11 cellular contexts compared by ENCODE assay signal in genomic region chr14:22849212-22849819, GRCh38. TPM values are rescaled to one million over a fixed set of nuclear protein-coding genes. Genes with fewer than 3 reads are reported as not detected.
DNase-seq lines count a peak whose midpoint lies in the region; ATAC-seq, FAIRE-seq and TF ChIP-seq lines count a peak whose summit lies in the region.
"Had no signal": no experiment of that assay in that cellular context is flagged by ENCODE, and none has a peak within 500 bp of the region (broad histone marks: within the 10 kb centered on the region; RNA-seq: fewer than 3 reads in every experiment).

No MANE protein-coding gene starts in this region.

- H3K36me3 Mint-ChIP-seq in effector memory CD8-positive, alpha-beta T cell (ENCODE audit: insufficient read depth), result peaks cover 2% of the 10 kb centered on the region
- H3K36me3 Mint-ChIP-seq: activated naive CD4-positive, alpha-beta T cell treated with anti-CD3 and anti-CD28 coated beads, Interleukin-2, amount 50 U/mL, for 24 hours; CD8-positive, alpha-beta T cell had no signal

- intact Hi-C loops in K562 (cut with micrococcal nuclease), result no loop called here
- intact Hi-C loops in heart left ventricle (cut with DNase I), result no loop called here

- no TSS peak for BruUV-seq in K562 (replicated peaks; lab: Mats Ljungman, UMichigan)

- no peaks in the 10 kb centered on the region for H3K9me3 Mint-ChIP-seq in effector memory CD8-positive, alpha-beta T cell
- H3K9me3 Mint-ChIP-seq: activated naive CD4-positive, alpha-beta T cell treated with anti-CD3 and anti-CD28 coated beads, Interleukin-2, amount 50 U/mL, for 24 hours; CD8-positive, alpha-beta T cell had no signal

- H3K18ac ChIP-seq in trophoblast cell (ENCODE audit: low read length), result peak overlapping the region; percentile 51

- peaks cover 6 to 7% of the 10 kb centered on the region in 2 donors for H3K4me1 Mint-ChIP-seq in effector memory CD8-positive, alpha-beta T cell (ENCODE audit: low read depth in 2 of 2)

- peaks cover 37 to 56% of the 10 kb centered on the region in 2 donors for H3K27me3 Mint-ChIP-seq in effector memory CD8-positive, alpha-beta T cell
- H3K27me3 Mint-ChIP-seq: activated naive CD4-positive, alpha-beta T cell treated with anti-CD3 and anti-CD28 coated beads, Interleukin-2, amount 50 U/mL, for 24 hours had no signal

- H3K23ac ChIP-seq in trophoblast cell (ENCODE audit: low read length), result no peak overlapping the region

- no peak for TF ChIP-seq RAD21 in K562 (CRISPR knock-in tag; conservative IDR thresholded peaks at IDR 0.05 in 1 of 2, IDR thresholded peaks at IDR 0.05 in 1 of 2)

- peaks cover 11% of the 10 kb centered on the region for H3K79me1 ChIP-seq in trophoblast cell (ENCODE audit: low read length)

- no peak for TF ChIP-seq POLR2A in K562 (conservative IDR thresholded peaks at IDR 0.05)
- no peak for TF ChIP-seq POLR2A in heart left ventricle (IDR thresholded peaks at IDR 0.05)

- FAIRE-seq in K562 (lab: Jason Lieb, UNC), result no peak

- H3K9me3 ChIP-seq in BLaER1 treated with 17β-estradiol and CSF1 and Interleukin-3, amounts not matched to agents 10 nM and 100 nM (replicated peaks in 1 of 11), result no peaks in the 10 kb centered on the region
- no peaks in the 10 kb centered on the region for H3K9me3 ChIP-seq in K562 (replicated peaks; ENCODE audit: control insufficient read depth, insufficient read depth, low read depth, low read length)
- no peaks in the 10 kb centered on the region for H3K9me3 ChIP-seq in heart left ventricle
- no peaks in the 10 kb centered on the region for H3K9me3 ChIP-seq in trophoblast cell (ENCODE audit: insufficient read depth, low read depth, low read length)

- no peak overlapping the region for H3K4me3 Mint-ChIP-seq in effector memory CD8-positive, alpha-beta T cell
- H3K4me3 Mint-ChIP-seq: activated naive CD4-positive, alpha-beta T cell treated with anti-CD3 and anti-CD28 coated beads, Interleukin-2, amount 50 U/mL, for 24 hours; CD8-positive, alpha-beta T cell had no signal

- peak overlapping the region in 9 of 11 experiments; percentile 43 to 83 (median 65); a peak in 18 of 22 replicates for H3K27ac ChIP-seq in BLaER1 treated with 17β-estradiol and CSF1 and Interleukin-3, amounts not matched to agents 10 nM and 100 nM
- H3K27ac ChIP-seq in K562 (ENCODE audit: extremely low read depth, low read depth, low read length) (no peak overlapping the region), heart left ventricle (peak overlapping the region; percentile 62 to 91 (median 84)), trophoblast cell (ENCODE audit: low read depth, low read length) (peak overlapping the region; percentile 8)

- H3K79me2 ChIP-seq in K562 (ENCODE audit: control insufficient read depth, insufficient read depth, low read length) (no peaks in the 10 kb centered on the region), trophoblast cell (ENCODE audit: control insufficient read depth, insufficient read depth, low read length, poor library complexity) (peaks cover 2% of the 10 kb centered on the region)

- CTCF ChIA-PET in K562 (lab: Yijun Ruan, JAX; ENCODE audit: low intra/inter-chr PET ratio), result interaction anchor here (1.0 kb wide), 1 partner anchor 26 kb away, joined by 4 read pairs; no protein-coding TSS in a partner anchor

- TF ChIP-seq EP300 in K562 (IDR thresholded peaks at IDR 0.05; ENCODE audit: low read length), result no peak

- H2BK5ac ChIP-seq in trophoblast cell (ENCODE audit: low read depth, low read length, poor library complexity), result no peak overlapping the region

- H3K4me3 ChIP-seq in BLaER1 treated with 17β-estradiol and CSF1 and Interleukin-3, amounts not matched to agents 10 nM and 100 nM, result peak overlapping the region in 1 of 10 experiments; percentile 21; a peak in 1 of 20 replicates
- H3K4me3 ChIP-seq in K562 (no peak overlapping the region), heart left ventricle (peak overlapping the region in 2 of 12 donors; percentile 4 to 20), trophoblast cell (ENCODE audit: low read depth, low read length) (no peak overlapping the region)

- 58% methylated on average over 14 of the region's 19 CpGs for WGBS in K562 (ENCODE audit: insufficient coverage, low coverage, missing lambda C conversion rate)
- WGBS in heart left ventricle, 4 donors, result 49 to 59% (median 58%) methylated on average over 19 of the region's 19 CpGs
- no CpG with 5 or more reads among the region's 19 CpGs for WGBS in trophoblast cell (ENCODE audit: extremely low coverage, insufficient coverage, insufficient read length)

- DNase-seq in K562 (ENCODE audit: extremely low read depth in 1 of 4, low spot score in 3 of 4) (no peak), heart left ventricle (peak; percentile 54 to 87 (median 66)), trophoblast cell (peak in 1 of 2 donors; percentile 9), NCI-H1092 (lab: John Stamatoyannopoulos, UW) (no peak), SKM-1 (lab: John Stamatoyannopoulos, UW; ENCODE audit: unreplicated experiment) (no peak), dedifferentiated amniotic fluid mesenchymal stem cell (ENCODE audit: extremely low spot score) (no peak)
- DNase-seq in effector memory CD8-positive, alpha-beta T cell, result no peak
- DNase-seq: CD8-positive, alpha-beta T cell; NCI-H1436 treated with DMSO at 0.1 percent for 48 hours had no signal

- peak overlapping the region in 6 of 11 experiments; percentile 29 to 68 (median 48); a peak in 9 of 22 replicates for H3K9ac ChIP-seq in BLaER1 treated with 17β-estradiol and CSF1 and Interleukin-3, amounts not matched to agents 10 nM and 100 nM
- H3K9ac ChIP-seq in K562 (ENCODE audit: insufficient read depth in 1 of 2, low read depth in 2 of 2, low read length in 2 of 2), result peak overlapping the region in 1 of 2 experiments; percentile 67; a peak in 2 of 4 replicates
- no peak overlapping the region for H3K9ac ChIP-seq in trophoblast cell (ENCODE audit: low read length)

- H3K27ac Mint-ChIP-seq in effector memory CD8-positive, alpha-beta T cell, result no peak overlapping the region
- H3K27ac Mint-ChIP-seq: activated naive CD4-positive, alpha-beta T cell treated with anti-CD3 and anti-CD28 coated beads, Interleukin-2, amount 50 U/mL, for 24 hours; CD8-positive, alpha-beta T cell had no signal

- H3K4ac ChIP-seq in trophoblast cell (ENCODE audit: low read depth, low read length), result peak overlapping the region; percentile 9

- peaks cover 53 to 94% (median 78%) of the 10 kb centered on the region in 10 experiments for H3K4me1 ChIP-seq in BLaER1 treated with 17β-estradiol and CSF1 and Interleukin-3, amounts not matched to agents 10 nM and 100 nM
- peaks cover 5 to 34% of the 10 kb centered on the region in 2 experiments; a peak in 3 of 5 replicates for H3K4me1 ChIP-seq in K562 (replicated peaks in 1 of 2; ENCODE audit: control insufficient read depth in 2 of 2, insufficient read depth in 2 of 2, low read length in 2 of 2)
- peaks cover 3 to 80% (median 62%) of the 10 kb centered on the region in 12 donors for H3K4me1 ChIP-seq in heart left ventricle
- peaks cover 33 to 44% of the 10 kb centered on the region in 2 experiments for H3K4me1 ChIP-seq in trophoblast cell (ENCODE audit: control insufficient read depth in 1 of 2, insufficient read depth in 2 of 2, low read length in 2 of 2)

- H4K20me1 ChIP-seq in BLaER1 treated with 17β-estradiol and CSF1 and Interleukin-3, amounts not matched to agents 10 nM and 100 nM, result peaks cover 0 to 31% (median 0%) of the 10 kb centered on the region in 11 experiments; a peak in 4 of 22 replicates
- H4K20me1 ChIP-seq in K562 (replicated peaks; ENCODE audit: control insufficient read depth, insufficient read depth, low read length), result no peaks in the 10 kb centered on the region

- no peak for ATAC-seq in K562
- ATAC-seq in heart left ventricle, result peak in 3 of 4 donors; percentile 1 to 19 (median 10)
- ATAC-seq in effector memory CD8-positive, alpha-beta T cell (replicated peaks), result no peak
- ATAC-seq: CD8-positive, alpha-beta T cell had no signal

- H2AFZ ChIP-seq in K562 (ENCODE audit: low read depth, low read length), result 0 out of 2 replicates have a peak overlapping the region, but pooled peaks have one; percentile 6
- H2AFZ ChIP-seq in trophoblast cell (ENCODE audit: insufficient read depth, low read length, poor library complexity), result no peak overlapping the region

- H2BK120ac ChIP-seq in trophoblast cell (ENCODE audit: insufficient read depth, low read length, poor library complexity), result peak overlapping the region; percentile 16

- peak overlapping the region; percentile 8 for H4K8ac ChIP-seq in trophoblast cell (ENCODE audit: low read depth, low read length)

- H4K91ac ChIP-seq in trophoblast cell (ENCODE audit: low read depth, low read length), result peak overlapping the region; percentile 47

- no peaks in the 10 kb centered on the region for H3K27me3 ChIP-seq in BLaER1 treated with 17β-estradiol and CSF1 and Interleukin-3, amounts not matched to agents 10 nM and 100 nM
- H3K27me3 ChIP-seq in K562 (ENCODE audit: control insufficient read depth in 2 of 2, insufficient read depth in 2 of 2, low read length in 2 of 2), result no peaks in the 10 kb centered on the region
- no peaks in the 10 kb centered on the region for H3K27me3 ChIP-seq in heart left ventricle
- no peaks in the 10 kb centered on the region for H3K27me3 ChIP-seq in trophoblast cell (ENCODE audit: insufficient read depth, low read length)

- peak overlapping the region; percentile 55 for H4K12ac ChIP-seq in trophoblast cell (ENCODE audit: low read depth, low read length)

- H3K9me1 ChIP-seq in K562 (ENCODE audit: control insufficient read depth, insufficient read depth, low read length), result no peaks in the 10 kb centered on the region

- TF ChIP-seq CTCF in K562 (IDR thresholded peaks at IDR 0.05 in 2 of 3, conservative IDR thresholded peaks at IDR 0.05 in 1 of 3; ENCODE audit: insufficient read depth in 2 of 3, low read depth in 1 of 3, low read length in 3 of 3) (no peak), heart left ventricle (IDR thresholded peaks at IDR 0.05) (no peak)

- POLR2A ChIA-PET in K562 (lab: Yijun Ruan, JAX), result interaction anchor here (0.6 to 1.9 kb wide), 5 partner anchors 9 to 357 kb away, joined by 3 to 4 read pairs (median 3); partner anchors contain the start of gene OXA1L

- H3K36me3 ChIP-seq in BLaER1 treated with 17β-estradiol and CSF1 and Interleukin-3, amounts not matched to agents 10 nM and 100 nM, result peaks cover 0 to 34% (median 0%) of the 10 kb centered on the region in 11 experiments; a peak in 8 of 22 replicates
- no peaks in the 10 kb centered on the region for H3K36me3 ChIP-seq in K562 (ENCODE audit: control insufficient read depth, insufficient read depth, low read length)
- peaks cover 0 to 29% (median 22%) of the 10 kb centered on the region in 9 donors for H3K36me3 ChIP-seq in heart left ventricle
- peaks cover 28 to 31% of the 10 kb centered on the region in 2 experiments for H3K36me3 ChIP-seq in trophoblast cell (ENCODE audit: control insufficient read depth in 1 of 2, insufficient read depth in 2 of 2, low read length in 2 of 2)

- H2BK12ac ChIP-seq in trophoblast cell (ENCODE audit: low read length), result peak overlapping the region; percentile 80

- H3K14ac ChIP-seq in trophoblast cell (ENCODE audit: low read length), result no peak overlapping the region

- in situ Hi-C loops in K562 (cut with MboI), result loop anchor here (10.0 kb wide), 2 partner anchors 195 to 285 kb away; no protein-coding TSS in a partner anchor

- H3K4me2 ChIP-seq in BLaER1 treated with 17β-estradiol and CSF1 and Interleukin-3, amounts not matched to agents 10 nM and 100 nM, result peak overlapping the region; percentile 52 to 97 (median 77); a peak in 21 of 22 replicates
- H3K4me2 ChIP-seq in K562 (ENCODE audit: insufficient read depth, low read length), result no peak overlapping the region
- no peak overlapping the region for H3K4me2 ChIP-seq in trophoblast cell (ENCODE audit: low read length)

- H2AK5ac ChIP-seq in trophoblast cell (ENCODE audit: low read length), result peak overlapping the region; percentile 59

RNA-seq across cellular contexts. Expression of gene MMP14, which starts 12.9 kb away (rescaled TPM):
- total RNA-seq in K562 (2011; cell fraction: chromatin; rRNA removed; ENCODE audit: low replicate concordance), result 9.3 and 17.2 TPM in 2 replicates
- total RNA-seq in K562 (2011; cell fraction: nucleolus; rRNA removed), result 8.4 and 8.8 TPM in 2 replicates
- 7.2 and 9.0 TPM in 2 replicates for total RNA-seq in K562 (2011; cell fraction: nucleoplasm; rRNA removed)
- total RNA-seq in K562 (2014; rRNA removed) (0.36 and 0.65 TPM in 2 replicates), K562 (2014; rRNA removed; fragmentation: Illumina TruSeq; extraction: Trizol) (0.51 and 0.80 TPM in 2 replicates), K562 (2015; rRNA removed; fragmentation: Illumina TruSeq; extraction: Trizol) (0.94 and 0.98 TPM in 2 replicates), K562 (2021) (2.3 and 4.5 TPM in 2 replicates), heart left ventricle (10 to 100 TPM; 14.0 to 90.6 (median 24.8) TPM)
- polyA plus RNA-seq in K562 (2011; rRNA removed) (2.1 and 2.9 TPM in 2 replicates), K562 (2014; fragmentation: Illumina TruSeq; extraction: Trizol) (1.2 and 1.3 TPM in 2 replicates), K562 (2014; fragmentation: Nextera tagmentation; extraction: Ambion mirVana) (not detected), K562 (2014; rRNA removed) (2.8 and 5.8 TPM in 2 replicates), heart left ventricle (10 to 100 TPM; 18.9 to 25.7 TPM)
- polyA plus RNA-seq in K562 (2011; cell fraction: cytosol; rRNA removed), result 3.2 and 3.4 TPM in 2 replicates
- polyA plus RNA-seq in K562 (2011; cell fraction: nucleus; rRNA removed), result 15.7 and 30.4 TPM in 2 replicates
- 1.5 and 4.9 TPM in 2 replicates for polyA plus RNA-seq in K562 (2012)
- polyA minus RNA-seq in K562 (2011; rRNA and poly(A)+ RNA removed), result 0.35 and 0.39 TPM in 2 replicates
- polyA minus RNA-seq in K562 (2011; cell fraction: cytosol; rRNA and poly(A)+ RNA removed), result 1.0 TPM in 1 of 2 replicates, not detected in the other
- 2.0 and 2.6 TPM in 2 replicates for polyA minus RNA-seq in K562 (2011; cell fraction: nucleus; rRNA and poly(A)+ RNA removed)
- 1,258 and 1,302 TPM in 2 replicates for polyA plus RNA-seq in trophoblast cell (2013)

RNA-seq across cellular contexts. Expression of gene MRPL52, which starts 19.6 kb away (rescaled TPM):
- 70.4 and 75.8 TPM in 2 replicates for total RNA-seq in K562 (2011; cell fraction: chromatin; rRNA removed; ENCODE audit: low replicate concordance)
- 57.0 and 70.0 TPM in 2 replicates for total RNA-seq in K562 (2011; cell fraction: nucleolus; rRNA removed)
- total RNA-seq in K562 (2011; cell fraction: nucleoplasm; rRNA removed), result 73.5 and 91.2 TPM in 2 replicates
- total RNA-seq in K562 (2014; rRNA removed) (161 and 168 TPM in 2 replicates), K562 (2014; rRNA removed; fragmentation: Illumina TruSeq; extraction: Trizol) (162 and 169 TPM in 2 replicates), K562 (2015; rRNA removed; fragmentation: Illumina TruSeq; extraction: Trizol) (169 and 170 TPM in 2 replicates), K562 (2021) (213 and 214 TPM in 2 replicates), heart left ventricle (100 to 1,000 TPM in 5 of 9 donors, 10 to 100 TPM in 4; 80.4 to 185 (median 107) TPM)
- polyA plus RNA-seq in K562 (2011; rRNA removed) (107 and 113 TPM in 2 replicates), K562 (2014; fragmentation: Illumina TruSeq; extraction: Trizol) (71.1 and 71.5 TPM in 2 replicates), K562 (2014; fragmentation: Nextera tagmentation; extraction: Ambion mirVana) (10 to 100 TPM; 56.5 to 79.8 TPM), K562 (2014; rRNA removed) (173 and 220 TPM in 2 replicates), heart left ventricle (100 to 1,000 TPM in 1 of 2 donors, 10 to 100 TPM in 1; 83.4 to 177 TPM)
- 60.6 and 83.2 TPM in 2 replicates for polyA plus RNA-seq in K562 (2011; cell fraction: cytosol; rRNA removed)
- 55.8 and 68.8 TPM in 2 replicates for polyA plus RNA-seq in K562 (2011; cell fraction: nucleus; rRNA removed)
- 149 and 246 TPM in 2 replicates for polyA plus RNA-seq in K562 (2012)
- 24.4 and 36.8 TPM in 2 replicates for polyA minus RNA-seq in K562 (2011; rRNA and poly(A)+ RNA removed)
- 42.3 and 44.0 TPM in 2 replicates for polyA minus RNA-seq in K562 (2011; cell fraction: cytosol; rRNA and poly(A)+ RNA removed)
- 20.5 and 28.9 TPM in 2 replicates for polyA minus RNA-seq in K562 (2011; cell fraction: nucleus; rRNA and poly(A)+ RNA removed)
- polyA plus RNA-seq in trophoblast cell (2013), result 216 and 219 TPM in 2 replicates

RNA-seq across cellular contexts. Expression of gene LRP10, which starts 22.2 kb away (rescaled TPM):
- total RNA-seq in K562 (2011; cell fraction: chromatin; rRNA removed; ENCODE audit: low replicate concordance), result 26.2 and 103 TPM in 2 replicates
- total RNA-seq in K562 (2011; cell fraction: nucleolus; rRNA removed), result 119 and 150 TPM in 2 replicates
- total RNA-seq in K562 (2011; cell fraction: nucleoplasm; rRNA removed), result 79.0 and 80.1 TPM in 2 replicates
- total RNA-seq in K562 (2014; rRNA removed) (10.9 and 14.9 TPM in 2 replicates), K562 (2014; rRNA removed; fragmentation: Illumina TruSeq; extraction: Trizol) (4.9 and 5.5 TPM in 2 replicates), K562 (2015; rRNA removed; fragmentation: Illumina TruSeq; extraction: Trizol) (6.9 and 8.1 TPM in 2 replicates), K562 (2021) (40.7 and 45.5 TPM in 2 replicates), heart left ventricle (100 to 1,000 TPM in 3 of 9 donors, 10 to 100 TPM in 6; 47.9 to 128 (median 64.5) TPM)
- polyA plus RNA-seq in K562 (2011; rRNA removed) (16.0 and 25.1 TPM in 2 replicates), K562 (2014; fragmentation: Illumina TruSeq; extraction: Trizol) (27.2 and 34.5 TPM in 2 replicates), K562 (2014; fragmentation: Nextera tagmentation; extraction: Ambion mirVana) (1 to 10 TPM; 1.3 to 2.3 TPM), K562 (2014; rRNA removed) (12.7 and 15.9 TPM in 2 replicates), heart left ventricle (10 to 100 TPM; 11.0 to 99.9 TPM)
- polyA plus RNA-seq in K562 (2011; cell fraction: cytosol; rRNA removed), result 18.9 and 40.0 TPM in 2 replicates
- 17.1 and 30.2 TPM in 2 replicates for polyA plus RNA-seq in K562 (2011; cell fraction: nucleus; rRNA removed)
- polyA plus RNA-seq in K562 (2012), result 36.0 and 70.6 TPM in 2 replicates
- polyA minus RNA-seq in K562 (2011; rRNA and poly(A)+ RNA removed), result 15.2 and 24.3 TPM in 2 replicates
- 36.7 and 48.5 TPM in 2 replicates for polyA minus RNA-seq in K562 (2011; cell fraction: cytosol; rRNA and poly(A)+ RNA removed)
- 16.7 and 17.0 TPM in 2 replicates for polyA minus RNA-seq in K562 (2011; cell fraction: nucleus; rRNA and poly(A)+ RNA removed)
- polyA plus RNA-seq in trophoblast cell (2013), result 32.8 and 36.9 TPM in 2 replicates

RNA-seq across cellular contexts. Expression of gene REM2, which starts 33.7 kb away (rescaled TPM):
- total RNA-seq in K562 (2011; cell fraction: chromatin; rRNA removed; ENCODE audit: low replicate concordance), result 1.2 and 3.0 TPM in 2 replicates
- 3.0 and 3.8 TPM in 2 replicates for total RNA-seq in K562 (2011; cell fraction: nucleolus; rRNA removed)
- 2.4 and 2.7 TPM in 2 replicates for total RNA-seq in K562 (2011; cell fraction: nucleoplasm; rRNA removed)
- total RNA-seq in K562 (2014; rRNA removed) (0.29 and 0.36 TPM in 2 replicates), K562 (2014; rRNA removed; fragmentation: Illumina TruSeq; extraction: Trizol) (0.18 and 0.51 TPM in 2 replicates), K562 (2015; rRNA removed; fragmentation: Illumina TruSeq; extraction: Trizol) (0.25 and 0.34 TPM in 2 replicates), K562 (2021) (0.40 and 0.69 TPM in 2 replicates), heart left ventricle (under 1 TPM in 1 of 9 donors, not detected in 8; 0.21 TPM)
- polyA plus RNA-seq in K562 (2011; rRNA removed) (0.91 and 1.0 TPM in 2 replicates), K562 (2014; fragmentation: Illumina TruSeq; extraction: Trizol) (0.21 and 0.25 TPM in 2 replicates), K562 (2014; fragmentation: Nextera tagmentation; extraction: Ambion mirVana) (under 1 TPM; 0.38 to 0.50 TPM), K562 (2014; rRNA removed) (0.20 and 0.97 TPM in 2 replicates), heart left ventricle (under 1 TPM in 1 of 2 donors, not detected in 1; 0.06 TPM)
- polyA plus RNA-seq in K562 (2011; cell fraction: cytosol; rRNA removed), result 0.40 and 0.47 TPM in 2 replicates
- 1.2 and 2.3 TPM in 2 replicates for polyA plus RNA-seq in K562 (2011; cell fraction: nucleus; rRNA removed)
- 0.82 and 1.1 TPM in 2 replicates for polyA plus RNA-seq in K562 (2012)
- 0.32 and 0.48 TPM in 2 replicates for polyA minus RNA-seq in K562 (2011; rRNA and poly(A)+ RNA removed)
- not detected in 2 replicates for polyA minus RNA-seq in K562 (2011; cell fraction: cytosol; rRNA and poly(A)+ RNA removed)
- 0.81 and 1.9 TPM in 2 replicates for polyA minus RNA-seq in K562 (2011; cell fraction: nucleus; rRNA and poly(A)+ RNA removed)
- polyA plus RNA-seq in trophoblast cell (2013), result 0.72 and 0.82 TPM in 2 replicates

RNA-seq across cellular contexts. Expression of gene SLC7A7, which starts 34.1 kb away (rescaled TPM):
- 0.69 and 0.76 TPM in 2 replicates for total RNA-seq in K562 (2011; cell fraction: chromatin; rRNA removed; ENCODE audit: low replicate concordance)
- total RNA-seq in K562 (2011; cell fraction: nucleolus; rRNA removed), result 0.33 and 0.53 TPM in 2 replicates
- 0.31 and 0.66 TPM in 2 replicates for total RNA-seq in K562 (2011; cell fraction: nucleoplasm; rRNA removed)
- total RNA-seq in K562 (2014; rRNA removed) (0.41 TPM in 1 of 2 replicates, not detected in the other), K562 (2014; rRNA removed; fragmentation: Illumina TruSeq; extraction: Trizol) (0.07 TPM in 1 of 2 replicates, not detected in the other), K562 (2015; rRNA removed; fragmentation: Illumina TruSeq; extraction: Trizol) (0.11 and 0.14 TPM in 2 replicates), K562 (2021) (0.36 and 0.60 TPM in 2 replicates), heart left ventricle (10 to 100 TPM in 2 of 9 donors, 1 to 10 TPM in 7; 1.8 to 28.0 (median 3.8) TPM)
- polyA plus RNA-seq in K562 (2011; rRNA removed) (0.38 and 0.45 TPM in 2 replicates), K562 (2014; fragmentation: Illumina TruSeq; extraction: Trizol) (0.22 and 0.46 TPM in 2 replicates), K562 (2014; fragmentation: Nextera tagmentation; extraction: Ambion mirVana) (under 1 TPM; 0.24 to 0.32 TPM), K562 (2014; rRNA removed) (0.68 and 1.0 TPM in 2 replicates), heart left ventricle (1 to 10 TPM; 1.3 to 4.0 TPM)
- polyA plus RNA-seq in K562 (2011; cell fraction: cytosol; rRNA removed), result 0.27 TPM in 2 replicates
- 0.29 and 0.48 TPM in 2 replicates for polyA plus RNA-seq in K562 (2011; cell fraction: nucleus; rRNA removed)
- polyA plus RNA-seq in K562 (2012), result 0.20 and 0.80 TPM in 2 replicates
- 0.27 and 0.39 TPM in 2 replicates for polyA minus RNA-seq in K562 (2011; rRNA and poly(A)+ RNA removed)
- polyA minus RNA-seq in K562 (2011; cell fraction: cytosol; rRNA and poly(A)+ RNA removed), result not detected in 2 replicates
- polyA minus RNA-seq in K562 (2011; cell fraction: nucleus; rRNA and poly(A)+ RNA removed), result not detected in 2 replicates
- polyA plus RNA-seq in trophoblast cell (2013), result 44.4 and 49.4 TPM in 2 replicates

Comparison
In these comparisons a context has a peak if more than half of its experiments do, and no peak if none do; other contexts are left out.
1. H3K4me2 ChIP-seq: peak in BLaER1 treated with 17β-estradiol and CSF1 and Interleukin-3, amounts not matched to agents 10 nM and 100 nM (11 of 11); none in K562 (single experiment) and trophoblast cell (single experiment).
2. ATAC-seq: peak in heart left ventricle (3 of 4); none in K562 (single experiment) and effector memory CD8-positive, alpha-beta T cell (single experiment).
3. DNase-seq: peak in heart left ventricle (5 of 5); none in K562 (0 of 4), NCI-H1092 (single experiment), effector memory CD8-positive, alpha-beta T cell (0 of 3), SKM-1 (single experiment) and dedifferentiated amniotic fluid mesenchymal stem cell (single experiment).